ENCODE assay signal across 8 cellular contexts in genomic region chr4:77193511-77194236, GRCh38. TPM values are rescaled to one million over a fixed set of nuclear protein-coding genes. Genes with fewer than 3 reads are reported as not detected.
DNase-seq lines count a peak whose midpoint lies in the region; ATAC-seq and TF ChIP-seq lines count a peak whose summit lies in the region.

No MANE protein-coding gene starts in this region.

- intact Hi-C loops in dendritic cell treated with granulocyte-macrophage colony-stimulating factor and Interleukin-4, amounts not matched to agents 40 ng/mL and 50 ng/mL, for 4 days (cut with micrococcal nuclease), result loop anchor here (2.0 to 10.0 kb wide), 3 partner anchors 37 to 479 kb away; partner anchors contain the start of genes CCNG2 and SEPTIN11
- intact Hi-C loops in psoas muscle (cut with DNase I), result no loop called here

- no peaks in the 10 kb centered on the region for H3K4me1 ChIP-seq in psoas muscle

- peak; percentile 94 for ATAC-seq in GM19043 (IDR thresholded peaks at IDR 0.05; ENCODE audit: low read depth, unreplicated experiment)
- ATAC-seq in HG03139 (IDR thresholded peaks at IDR 0.05; ENCODE audit: unreplicated experiment), result peak; percentile 87
- ATAC-seq in WTC11, result peak; percentile 100
- no peak for ATAC-seq in psoas muscle

- no peak overlapping the region for H3K4me3 ChIP-seq in psoas muscle

- POLR2A ChIA-PET in WTC11 (lab: Charles Lee), result interaction anchor here (0.9 to 1.8 kb wide), 3 partner anchors 10 to 38 kb away, joined by 3 to 7 read pairs (median 6); partner anchors contain the start of gene CCNG2

- H3K36me3 ChIP-seq in psoas muscle (ENCODE audit: insufficient read depth in 1 of 2, low read depth in 1 of 2), result no peaks in the 10 kb centered on the region

- WGBS in psoas muscle, 3 donors, result 80 to 90% (median 84%) methylated on average over 21 of the region's 21 CpGs

- no peak overlapping the region for H3K27ac Mint-ChIP-seq in WTC11
- peak overlapping the region; percentile 95 for H3K27ac Mint-ChIP-seq in dendritic cell treated with granulocyte-macrophage colony-stimulating factor and Interleukin-4, amounts not matched to agents 40 ng/mL and 50 ng/mL, for 4 days

- no peak overlapping the region for H3K27ac ChIP-seq in psoas muscle

- DNase-seq in WTC11 (ENCODE audit: low spot score) (peak; percentile 84), psoas muscle (peak; percentile 26 to 67), DMS 273 (lab: John Stamatoyannopoulos, UW; ENCODE audit: unreplicated experiment) (no peak), NCI-H2029 (lab: John Stamatoyannopoulos, UW) (no peak), NCI-H524 treated with DMSO at 0.1 percent for 48 hours (lab: John Stamatoyannopoulos, UW) (no peak)

- H3K27me3 ChIP-seq in psoas muscle (ENCODE audit: insufficient read depth in 3 of 3, low read length in 2 of 3), result peaks cover 0 to 2% (median 0%) of the 10 kb centered on the region in 3 donors

- no peaks in the 10 kb centered on the region for H3K9me3 ChIP-seq in psoas muscle

- no peaks in the 10 kb centered on the region for H3K36me3 Mint-ChIP-seq in WTC11
- H3K36me3 Mint-ChIP-seq in dendritic cell treated with granulocyte-macrophage colony-stimulating factor and Interleukin-4, amounts not matched to agents 40 ng/mL and 50 ng/mL, for 4 days (ENCODE audit: low read depth), result no peaks in the 10 kb centered on the region

- CTCF ChIA-PET in WTC11 (lab: Charles Lee), result interaction anchor here (0.6 to 1.9 kb wide), 13 partner anchors 10 to 149 kb away, joined by 3 to 36 read pairs (median 5); no protein-coding TSS in a partner anchor

- TF ChIP-seq CTCF in WTC11 (IDR thresholded peaks at IDR 0.05) (no peak), psoas muscle (IDR thresholded peaks at IDR 0.05) (no peak)

- no peaks in the 10 kb centered on the region for H3K9me3 Mint-ChIP-seq in WTC11
- no peaks in the 10 kb centered on the region for H3K9me3 Mint-ChIP-seq in dendritic cell treated with granulocyte-macrophage colony-stimulating factor and Interleukin-4, amounts not matched to agents 40 ng/mL and 50 ng/mL, for 4 days

- H3K4me1 Mint-ChIP-seq in WTC11, result peaks cover 8% of the 10 kb centered on the region
- peaks cover 49% of the 10 kb centered on the region for H3K4me1 Mint-ChIP-seq in dendritic cell treated with granulocyte-macrophage colony-stimulating factor and Interleukin-4, amounts not matched to agents 40 ng/mL and 50 ng/mL, for 4 days (ENCODE audit: low read depth)

- peaks cover 50% of the 10 kb centered on the region for H3K27me3 Mint-ChIP-seq in WTC11 (ENCODE audit: low read depth)
- no peaks in the 10 kb centered on the region for H3K27me3 Mint-ChIP-seq in dendritic cell treated with granulocyte-macrophage colony-stimulating factor and Interleukin-4, amounts not matched to agents 40 ng/mL and 50 ng/mL, for 4 days

- H3K4me3 Mint-ChIP-seq in WTC11, result peak overlapping the region; percentile 38
- peak overlapping the region; percentile 83 for H3K4me3 Mint-ChIP-seq in dendritic cell treated with granulocyte-macrophage colony-stimulating factor and Interleukin-4, amounts not matched to agents 40 ng/mL and 50 ng/mL, for 4 days

TF ChIP-seq in WTC11, 78 proteins besides CTCF, POLR2A, EP300 and RAD21:
- no peak for TF ChIP-seq CDX4 (CRISPR knock-in tag; IDR thresholded peaks at IDR 0.05; ENCODE audit: borderline replicate concordance)
- peak; percentile 64 for TF ChIP-seq NFYB (CRISPR knock-in tag; conservative IDR thresholded peaks at IDR 0.05; ENCODE audit: low read depth)
- TF ChIP-seq STAT6 (CRISPR knock-in tag; conservative IDR thresholded peaks at IDR 0.05; ENCODE audit: low read depth), result no peak
TF ChIP-seq in WTC11: peak in this region for 1.

RNA-seq across cellular contexts. Expression of gene CCNG2, which starts 36.7 kb away (rescaled TPM):
- 18.9 to 20.8 TPM (median 20.4 TPM) in 3 replicates for total RNA-seq in WTC11 (2021)
- total RNA-seq in psoas muscle, result 10 to 100 TPM in 2 of 4 donors, 1 to 10 TPM in 2; 3.1 to 34.6 (median 12.4) TPM
- polyA plus RNA-seq in psoas muscle, result 1 to 10 TPM; 3.4 to 7.0 (median 3.5) TPM

Comparison
In these comparisons a context has a peak if more than half of its experiments do, and no peak if none do; other contexts are left out.
1. ATAC-seq: peak in GM19043 (single experiment), HG03139 (single experiment) and WTC11 (single experiment); none in psoas muscle (0 of 4).
2. DNase-seq: peak in WTC11 (single experiment) and psoas muscle (2 of 2); none in DMS 273 (single experiment), NCI-H2029 (single experiment) and NCI-H524 treated with DMSO at 0.1 percent for 48 hours (single experiment).